Comparison of ENCODE assay signal across 9 cellular contexts in the genomic region with DNA sequence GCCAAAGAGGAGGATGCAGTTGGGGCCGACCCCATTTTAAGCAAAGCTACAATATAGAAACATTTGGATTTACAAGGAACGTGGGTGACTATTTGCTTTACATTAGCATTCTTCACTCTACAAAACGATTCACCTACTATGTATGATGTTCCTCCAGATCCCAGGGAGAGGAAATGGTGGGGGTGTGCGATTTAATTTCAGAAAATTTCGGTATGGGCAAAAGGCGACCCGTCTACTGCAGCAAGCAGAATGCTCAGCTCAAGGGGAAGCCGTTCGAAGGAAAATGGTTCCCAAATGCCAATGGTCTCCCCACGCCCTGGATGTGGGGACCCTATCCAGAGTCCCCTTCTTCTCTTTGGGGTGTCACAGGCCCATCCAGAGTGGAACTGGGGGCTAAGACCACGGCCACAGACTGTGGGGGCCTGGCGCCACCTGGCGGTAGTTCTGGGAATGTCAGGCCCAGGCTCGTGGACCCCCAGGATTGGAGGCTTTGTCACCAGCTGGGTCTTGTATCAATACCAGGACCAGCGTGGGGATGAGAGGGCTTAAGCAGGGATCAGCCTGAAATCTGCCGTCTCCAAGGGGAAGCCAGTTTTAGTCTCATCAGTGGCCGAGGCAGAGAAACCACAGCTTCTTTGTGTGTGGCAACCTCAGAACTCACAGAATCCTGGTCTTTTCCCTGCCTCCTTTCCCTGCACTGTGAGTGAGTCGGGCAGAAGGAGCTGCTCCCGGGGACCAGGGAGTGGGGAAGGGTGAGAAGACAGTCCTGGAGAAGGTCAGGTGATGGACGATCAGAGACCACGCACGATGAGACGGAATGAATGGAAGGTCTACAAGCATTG. TPM values are rescaled to one million over a fixed set of nuclear protein-coding genes. Genes with fewer than 3 reads are reported as not detected.
DNase-seq lines count a peak whose midpoint lies in the region; ATAC-seq and TF ChIP-seq lines count a peak whose summit lies in the region.
"Had no signal": no experiment of that assay in that cellular context is flagged by ENCODE, and none has a peak within 500 bp of the region (broad histone marks: within the 10 kb centered on the region; RNA-seq: fewer than 3 reads in every experiment).

No MANE protein-coding gene starts in this region.

- H3K36me3 ChIP-seq in suprapubic skin, result no peaks in the 10 kb centered on the region

- no peak overlapping the region for H3K4me3 ChIP-seq in suprapubic skin
- H3K4me3 ChIP-seq: skin epidermis had no signal

- intact Hi-C loops in CD4-positive, alpha-beta T cell (cut with DNase I, micrococcal nuclease), result loop anchor here (1.0 to 5.0 kb wide), 3 partner anchors 40 to 180 kb away; no protein-coding TSS in a partner anchor
- intact Hi-C loops in activated CD8-positive, alpha-beta T cell treated with anti-CD3 and anti-CD28 coated beads for 36 hours (cut with micrococcal nuclease), result loop anchor here (2.0 kb wide), 1 partner anchor 38 kb away; no protein-coding TSS in a partner anchor
- intact Hi-C loops in natural killer cell (cut with micrococcal nuclease), result loop anchor here (1.0 to 2.0 kb wide), 2 partner anchors 40 to 70 kb away; no protein-coding TSS in a partner anchor

- POLR2A ChIA-PET in CD4-positive, alpha-beta T cell (lab: Charles Lee), result no interaction called here
- POLR2A ChIA-PET in activated CD8-positive, alpha-beta T cell treated with anti-CD3 and anti-CD28 coated beads for 36 hours (lab: Charles Lee), result interaction anchor here (0.7 to 1.9 kb wide), 4 partner anchors 38 to 79 kb away, joined by 3 to 7 read pairs (median 3); no protein-coding TSS in a partner anchor

- H3K4me1 Mint-ChIP-seq in CD4-positive, alpha-beta T cell (ENCODE audit: low read depth), result peaks cover 9% of the 10 kb centered on the region
- peaks cover 0 to 6% (median 5%) of the 10 kb centered on the region in 3 donors for H3K4me1 Mint-ChIP-seq in IgD-negative memory B cell
- H3K4me1 Mint-ChIP-seq in activated CD8-positive, alpha-beta T cell treated with anti-CD3 and anti-CD28 coated beads for 36 hours (ENCODE audit: low read depth), result peaks cover 6% of the 10 kb centered on the region
- peaks cover 8 to 12% of the 10 kb centered on the region in 2 donors for H3K4me1 Mint-ChIP-seq in natural killer cell

- no peak overlapping the region for H3K27ac Mint-ChIP-seq in CD4-positive, alpha-beta T cell
- H3K27ac Mint-ChIP-seq in IgD-negative memory B cell (no peak overlapping the region), natural killer cell (no peak overlapping the region)
- H3K27ac Mint-ChIP-seq in activated CD8-positive, alpha-beta T cell treated with anti-CD3 and anti-CD28 coated beads for 36 hours, result no peak overlapping the region

- no peak for TF ChIP-seq POLR2A in suprapubic skin (IDR thresholded peaks at IDR 0.05)

- no peaks in the 10 kb centered on the region for H3K9me3 Mint-ChIP-seq in CD4-positive, alpha-beta T cell
- H3K9me3 Mint-ChIP-seq in IgD-negative memory B cell, result no peaks in the 10 kb centered on the region
- H3K9me3 Mint-ChIP-seq in activated CD8-positive, alpha-beta T cell treated with anti-CD3 and anti-CD28 coated beads for 36 hours, result no peaks in the 10 kb centered on the region
- no peaks in the 10 kb centered on the region for H3K9me3 Mint-ChIP-seq in natural killer cell

- H3K36me3 Mint-ChIP-seq in CD4-positive, alpha-beta T cell (ENCODE audit: low read depth), result no peaks in the 10 kb centered on the region
- H3K36me3 Mint-ChIP-seq in IgD-negative memory B cell, result no peaks in the 10 kb centered on the region
- H3K36me3 Mint-ChIP-seq in activated CD8-positive, alpha-beta T cell treated with anti-CD3 and anti-CD28 coated beads for 36 hours (ENCODE audit: low read depth), result no peaks in the 10 kb centered on the region
- no peaks in the 10 kb centered on the region for H3K36me3 Mint-ChIP-seq in natural killer cell

- H3K4me1 ChIP-seq in suprapubic skin, result peaks cover 20% of the 10 kb centered on the region

- TF ChIP-seq CTCF in CD4-positive, alpha-beta T cell (IDR thresholded peaks at IDR 0.05), result peak; percentile 99
- TF ChIP-seq CTCF in activated CD8-positive, alpha-beta T cell treated with anti-CD3 and anti-CD28 coated beads for 36 hours (IDR thresholded peaks at IDR 0.05), result peak; percentile 99
- TF ChIP-seq CTCF in natural killer cell (IDR thresholded peaks at IDR 0.05) (peak; percentile 89), suprapubic skin (IDR thresholded peaks at IDR 0.05) (peak; percentile 91 to 92)

- H3K27me3 ChIP-seq in CD4-positive, alpha-beta T cell (ENCODE audit: control insufficient read depth, insufficient read depth, low read length), result peaks cover 18% of the 10 kb centered on the region
- peaks cover 4% of the 10 kb centered on the region for H3K27me3 ChIP-seq in suprapubic skin

- peak; percentile 71 for ATAC-seq in CD4-positive, alpha-beta T cell (ENCODE audit: poor library complexity)
- ATAC-seq in activated CD8-positive, alpha-beta T cell treated with anti-CD3 and anti-CD28 coated beads for 36 hours, result peak; percentile 88
- ATAC-seq in natural killer cell (peak; percentile 69 to 87 (median 75)), GM19328 (IDR thresholded peaks at IDR 0.05; ENCODE audit: unreplicated experiment) (no peak)

- peaks cover 42% of the 10 kb centered on the region for H3K27me3 Mint-ChIP-seq in CD4-positive, alpha-beta T cell
- H3K27me3 Mint-ChIP-seq in IgD-negative memory B cell (peaks cover 16% of the 10 kb centered on the region), natural killer cell (ENCODE audit: low read depth in 2 of 2) (peaks cover 9 to 18% of the 10 kb centered on the region in 2 donors)
- peaks cover 8% of the 10 kb centered on the region for H3K27me3 Mint-ChIP-seq in activated CD8-positive, alpha-beta T cell treated with anti-CD3 and anti-CD28 coated beads for 36 hours

- no peaks in the 10 kb centered on the region for H3K9me3 ChIP-seq in CD4-positive, alpha-beta T cell (ENCODE audit: control insufficient read depth, low read length)
- no peaks in the 10 kb centered on the region for H3K9me3 ChIP-seq in suprapubic skin

- no peak overlapping the region for H3K27ac ChIP-seq in CD4-positive, alpha-beta T cell (ENCODE audit: low read depth, low read length)
- no peak overlapping the region for H3K27ac ChIP-seq in suprapubic skin
- H3K27ac ChIP-seq: skin epidermis had no signal

- peak; percentile 27 to 67 (median 45) for DNase-seq in CD4-positive, alpha-beta T cell
- peak; percentile 74 for DNase-seq in activated CD8-positive, alpha-beta T cell treated with anti-CD3 and anti-CD28 coated beads for 36 hours
- peak; percentile 62 for DNase-seq in effector CD8-positive, alpha-beta T cell (lab: John Stamatoyannopoulos, UW)
- peak; percentile 57 for DNase-seq in natural killer cell
- DNase-seq in suprapubic skin (ENCODE audit: low spot score in 2 of 2), result no peak
- no peak for DNase-seq in NCI-H2029 (lab: John Stamatoyannopoulos, UW)

- H3K4me3 Mint-ChIP-seq in CD4-positive, alpha-beta T cell, result peak overlapping the region; percentile 39
- peak overlapping the region in 3 of 4 donors; percentile 34 to 69 (median 38) for H3K4me3 Mint-ChIP-seq in IgD-negative memory B cell
- peak overlapping the region; percentile 1 for H3K4me3 Mint-ChIP-seq in activated CD8-positive, alpha-beta T cell treated with anti-CD3 and anti-CD28 coated beads for 36 hours
- H3K4me3 Mint-ChIP-seq in natural killer cell, result peak overlapping the region; percentile 25

- 29% methylated on average over 22 of the region's 23 CpGs for WGBS in suprapubic skin

- TF ChIP-seq EP300 in suprapubic skin (IDR thresholded peaks at IDR 0.05), result no peak

- CTCF ChIA-PET in CD4-positive, alpha-beta T cell (lab: Charles Lee), result interaction anchor here (0.8 to 1.5 kb wide), 9 partner anchors 11 to 742 kb away, joined by 3 to 5 read pairs (median 4); no protein-coding TSS in a partner anchor
- CTCF ChIA-PET in activated CD8-positive, alpha-beta T cell treated with anti-CD3 and anti-CD28 coated beads for 36 hours (lab: Charles Lee), result interaction anchor here (0.6 to 9.1 kb wide), 54 partner anchors 8 to 738 kb away, joined by 3 to 253 read pairs (median 5); a partner anchor contains a TSS

RNA-seq across cellular contexts. Expression of a gene that starts 8.3 kb away (rescaled TPM):
- total RNA-seq in CD4-positive, alpha-beta T cell, result not detected
- polyA plus RNA-seq in IgD-negative memory B cell, result not detected
- not detected for total RNA-seq in activated CD8-positive, alpha-beta T cell treated with anti-CD3 and anti-CD28 coated beads for 36 hours
- total RNA-seq in natural killer cell (not detected), suprapubic skin (1 to 10 TPM in 3 of 4 donors, not detected in 1; 1.1 to 2.1 (median 1.2) TPM)

Comparison
In these comparisons a context has a peak if more than half of its experiments do, and no peak if none do; other contexts are left out.
1. DNase-seq: peak in CD4-positive, alpha-beta T cell (10 of 10), activated CD8-positive, alpha-beta T cell treated with anti-CD3 and anti-CD28 coated beads for 36 hours (single experiment), effector CD8-positive, alpha-beta T cell (single experiment) and natural killer cell (single experiment); none in suprapubic skin (0 of 2) and NCI-H2029 (single experiment).
2. Peak in every context shown above with its lines, with median percentiles within 50 percentile points of each other: H3K4me3 Mint-ChIP-seq and CTCF ChIP-seq.